Comparison of ENCODE assay signal across 19 cellular contexts in genomic region chr1:101308001-101308659, GRCh38.
DNase-seq lines count a peak whose midpoint lies in the region; ATAC-seq and TF ChIP-seq lines count a peak whose summit lies in the region.
"Had no signal": no experiment of that assay in that cellular context is flagged by ENCODE, and none has a peak within 500 bp of the region (broad histone marks: within the 10 kb centered on the region; RNA-seq: fewer than 3 reads in every experiment).

No MANE protein-coding gene starts in this region.

- no peaks in the 10 kb centered on the region for H3K36me3 Mint-ChIP-seq in activated T-cell treated with anti-CD3 and anti-CD28 coated beads, Interleukin-2, amount 50 U/mL, for 24 hours (ENCODE audit: low read depth)
- no peaks in the 10 kb centered on the region for H3K36me3 Mint-ChIP-seq in activated naive CD8-positive, alpha-beta T cell treated with anti-CD3 and anti-CD28 coated beads, Interleukin-2, amount 50 U/mL, for 24 hours (ENCODE audit: low read depth)
- no peaks in the 10 kb centered on the region for H3K36me3 Mint-ChIP-seq in stimulated activated effector memory CD8-positive, alpha-beta T cell treated with anti-CD3 and anti-CD28 coated beads, Interleukin-12 subunit alpha, Interleukin-12 subunit beta, amount 100 ng/mL, for 72 hours

- H3K27me3 Mint-ChIP-seq in activated T-cell treated with anti-CD3 and anti-CD28 coated beads, Interleukin-2, amount 50 U/mL, for 24 hours: no peaks in the 10 kb centered on the region
- H3K27me3 Mint-ChIP-seq in activated naive CD8-positive, alpha-beta T cell treated with anti-CD3 and anti-CD28 coated beads, Interleukin-2, amount 50 U/mL, for 24 hours: no peaks in the 10 kb centered on the region

- H3K9me3 Mint-ChIP-seq in activated T-cell treated with anti-CD3 and anti-CD28 coated beads, Interleukin-2, amount 50 U/mL, for 24 hours: no peaks in the 10 kb centered on the region
- H3K9me3 Mint-ChIP-seq in activated naive CD8-positive, alpha-beta T cell treated with anti-CD3 and anti-CD28 coated beads, Interleukin-2, amount 50 U/mL, for 24 hours: no peaks in the 10 kb centered on the region
- H3K9me3 Mint-ChIP-seq in stimulated activated effector memory CD8-positive, alpha-beta T cell treated with anti-CD3 and anti-CD28 coated beads, Interleukin-12 subunit alpha, Interleukin-12 subunit beta, amount 100 ng/mL, for 72 hours: no peaks in the 10 kb centered on the region

- peak; percentile 13 for TF ChIP-seq POLR2A in GM19099 (IDR thresholded peaks at IDR 0.05; ENCODE audit: extremely low read depth, insufficient read length, low read depth)

- H3K4me1 Mint-ChIP-seq in activated T-cell treated with anti-CD3 and anti-CD28 coated beads, Interleukin-2, amount 50 U/mL, for 24 hours (ENCODE audit: low read depth): peaks cover 61% of the 10 kb centered on the region
- H3K4me1 Mint-ChIP-seq in activated naive CD8-positive, alpha-beta T cell treated with anti-CD3 and anti-CD28 coated beads, Interleukin-2, amount 50 U/mL, for 24 hours: peaks cover 63% of the 10 kb centered on the region
- peaks cover 66% of the 10 kb centered on the region for H3K4me1 Mint-ChIP-seq in stimulated activated effector memory CD8-positive, alpha-beta T cell treated with anti-CD3 and anti-CD28 coated beads, Interleukin-12 subunit alpha, Interleukin-12 subunit beta, amount 100 ng/mL, for 72 hours

- H3K27ac Mint-ChIP-seq in activated T-cell treated with anti-CD3 and anti-CD28 coated beads, Interleukin-2, amount 50 U/mL, for 24 hours: peak overlapping the region; percentile 22
- peak overlapping the region; percentile 82 for H3K27ac Mint-ChIP-seq in activated naive CD8-positive, alpha-beta T cell treated with anti-CD3 and anti-CD28 coated beads, Interleukin-2, amount 50 U/mL, for 24 hours
- no peak overlapping the region for H3K27ac Mint-ChIP-seq in stimulated activated effector memory CD8-positive, alpha-beta T cell treated with anti-CD3 and anti-CD28 coated beads, Interleukin-12 subunit alpha, Interleukin-12 subunit beta, amount 100 ng/mL, for 72 hours

- peak; percentile 42 for ATAC-seq in activated naive CD8-positive, alpha-beta T cell treated with anti-CD3 and anti-CD28 coated beads, Interleukin-2, amount 50 U/mL, for 24 hours
- ATAC-seq in stimulated activated effector memory CD8-positive, alpha-beta T cell treated with anti-CD3 and anti-CD28 coated beads, Interleukin-12 subunit alpha, Interleukin-12 subunit beta, amount 100 ng/mL, for 72 hours: no peak
- no peak for ATAC-seq in HG03460 (IDR thresholded peaks at IDR 0.05; ENCODE audit: unreplicated experiment)
- ATAC-seq: A549, body of pancreas, psoas muscle had no signal

- H3K4me3 Mint-ChIP-seq in activated T-cell treated with anti-CD3 and anti-CD28 coated beads, Interleukin-2, amount 50 U/mL, for 24 hours: no peak overlapping the region
- peak overlapping the region; percentile 12 for H3K4me3 Mint-ChIP-seq in activated naive CD8-positive, alpha-beta T cell treated with anti-CD3 and anti-CD28 coated beads, Interleukin-2, amount 50 U/mL, for 24 hours
- H3K4me3 Mint-ChIP-seq in stimulated activated effector memory CD8-positive, alpha-beta T cell treated with anti-CD3 and anti-CD28 coated beads, Interleukin-12 subunit alpha, Interleukin-12 subunit beta, amount 100 ng/mL, for 72 hours: peak overlapping the region; percentile 81

- DNase-seq in activated T-cell treated with anti-CD3 and anti-CD28 coated beads, Interleukin-2, amount 50 U/mL, for 24 hours: no peak
- no peak for DNase-seq in activated T-cell treated with anti-CD3 and anti-CD28 coated beads, Interleukin-2, amount 50 U/mL, for 48 hours
- DNase-seq in activated naive CD8-positive, alpha-beta T cell treated with anti-CD3 and anti-CD28 coated beads, Interleukin-2, amount 50 U/mL, for 24 hours: peak; percentile 50
- DNase-seq in stimulated activated effector memory CD8-positive, alpha-beta T cell treated with anti-CD3 and anti-CD28 coated beads, Interleukin-12 subunit alpha, Interleukin-12 subunit beta, amount 100 ng/mL, for 72 hours (ENCODE audit: low spot score in 2 of 2): no peak
- DNase-seq in inferior parietal cortex (ENCODE audit: extremely low spot score): no peak
- no peak for DNase-seq in medulla oblongata (ENCODE audit: extremely low spot score)
- DNase-seq: activated CD4-positive, alpha-beta T cell treated with anti-CD3 and anti-CD28 coated beads, Interleukin-2, amount 50 U/mL, for 1 hour; activated gamma-delta T cell; body of pancreas; Caco-2; cortex of kidney; left lung; NCI-H2107; NCI-H774; psoas muscle; uterus had no signal
